In the genomic region with DNA sequence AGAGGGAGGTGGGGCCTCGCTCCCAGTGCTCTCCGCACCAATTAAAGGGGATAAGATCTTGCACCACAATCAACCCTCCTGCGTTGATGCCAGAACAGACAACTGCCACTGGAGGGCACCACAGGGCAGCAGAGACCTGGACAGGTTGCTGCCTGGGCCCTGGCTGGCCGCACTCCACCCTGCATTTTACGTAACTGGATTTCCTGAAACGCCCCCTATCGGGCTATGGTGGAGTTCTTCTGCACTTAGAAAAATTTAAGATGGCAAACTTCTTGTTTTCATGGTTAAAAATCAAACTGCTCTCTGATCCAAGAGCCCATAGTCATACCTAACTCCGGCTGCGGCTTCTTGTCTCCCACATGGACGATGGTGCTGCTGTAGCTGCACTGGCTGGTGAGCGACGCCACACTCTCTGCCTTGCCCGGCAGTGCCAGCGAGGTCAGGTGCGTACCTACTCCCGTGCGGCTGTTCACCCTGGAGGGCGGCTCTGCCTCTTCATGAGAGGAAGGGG, we compare ENCODE assay signal across 1 cellular context.
TF ChIP-seq lines count a peak whose summit lies in the region.

No MANE protein-coding gene starts in this region.

TF ChIP-seq in HepG2, 621 proteins besides CTCF, POLR2A, EP300 and RAD21 (continued from another document):
- TF ChIP-seq, protein P1, sequence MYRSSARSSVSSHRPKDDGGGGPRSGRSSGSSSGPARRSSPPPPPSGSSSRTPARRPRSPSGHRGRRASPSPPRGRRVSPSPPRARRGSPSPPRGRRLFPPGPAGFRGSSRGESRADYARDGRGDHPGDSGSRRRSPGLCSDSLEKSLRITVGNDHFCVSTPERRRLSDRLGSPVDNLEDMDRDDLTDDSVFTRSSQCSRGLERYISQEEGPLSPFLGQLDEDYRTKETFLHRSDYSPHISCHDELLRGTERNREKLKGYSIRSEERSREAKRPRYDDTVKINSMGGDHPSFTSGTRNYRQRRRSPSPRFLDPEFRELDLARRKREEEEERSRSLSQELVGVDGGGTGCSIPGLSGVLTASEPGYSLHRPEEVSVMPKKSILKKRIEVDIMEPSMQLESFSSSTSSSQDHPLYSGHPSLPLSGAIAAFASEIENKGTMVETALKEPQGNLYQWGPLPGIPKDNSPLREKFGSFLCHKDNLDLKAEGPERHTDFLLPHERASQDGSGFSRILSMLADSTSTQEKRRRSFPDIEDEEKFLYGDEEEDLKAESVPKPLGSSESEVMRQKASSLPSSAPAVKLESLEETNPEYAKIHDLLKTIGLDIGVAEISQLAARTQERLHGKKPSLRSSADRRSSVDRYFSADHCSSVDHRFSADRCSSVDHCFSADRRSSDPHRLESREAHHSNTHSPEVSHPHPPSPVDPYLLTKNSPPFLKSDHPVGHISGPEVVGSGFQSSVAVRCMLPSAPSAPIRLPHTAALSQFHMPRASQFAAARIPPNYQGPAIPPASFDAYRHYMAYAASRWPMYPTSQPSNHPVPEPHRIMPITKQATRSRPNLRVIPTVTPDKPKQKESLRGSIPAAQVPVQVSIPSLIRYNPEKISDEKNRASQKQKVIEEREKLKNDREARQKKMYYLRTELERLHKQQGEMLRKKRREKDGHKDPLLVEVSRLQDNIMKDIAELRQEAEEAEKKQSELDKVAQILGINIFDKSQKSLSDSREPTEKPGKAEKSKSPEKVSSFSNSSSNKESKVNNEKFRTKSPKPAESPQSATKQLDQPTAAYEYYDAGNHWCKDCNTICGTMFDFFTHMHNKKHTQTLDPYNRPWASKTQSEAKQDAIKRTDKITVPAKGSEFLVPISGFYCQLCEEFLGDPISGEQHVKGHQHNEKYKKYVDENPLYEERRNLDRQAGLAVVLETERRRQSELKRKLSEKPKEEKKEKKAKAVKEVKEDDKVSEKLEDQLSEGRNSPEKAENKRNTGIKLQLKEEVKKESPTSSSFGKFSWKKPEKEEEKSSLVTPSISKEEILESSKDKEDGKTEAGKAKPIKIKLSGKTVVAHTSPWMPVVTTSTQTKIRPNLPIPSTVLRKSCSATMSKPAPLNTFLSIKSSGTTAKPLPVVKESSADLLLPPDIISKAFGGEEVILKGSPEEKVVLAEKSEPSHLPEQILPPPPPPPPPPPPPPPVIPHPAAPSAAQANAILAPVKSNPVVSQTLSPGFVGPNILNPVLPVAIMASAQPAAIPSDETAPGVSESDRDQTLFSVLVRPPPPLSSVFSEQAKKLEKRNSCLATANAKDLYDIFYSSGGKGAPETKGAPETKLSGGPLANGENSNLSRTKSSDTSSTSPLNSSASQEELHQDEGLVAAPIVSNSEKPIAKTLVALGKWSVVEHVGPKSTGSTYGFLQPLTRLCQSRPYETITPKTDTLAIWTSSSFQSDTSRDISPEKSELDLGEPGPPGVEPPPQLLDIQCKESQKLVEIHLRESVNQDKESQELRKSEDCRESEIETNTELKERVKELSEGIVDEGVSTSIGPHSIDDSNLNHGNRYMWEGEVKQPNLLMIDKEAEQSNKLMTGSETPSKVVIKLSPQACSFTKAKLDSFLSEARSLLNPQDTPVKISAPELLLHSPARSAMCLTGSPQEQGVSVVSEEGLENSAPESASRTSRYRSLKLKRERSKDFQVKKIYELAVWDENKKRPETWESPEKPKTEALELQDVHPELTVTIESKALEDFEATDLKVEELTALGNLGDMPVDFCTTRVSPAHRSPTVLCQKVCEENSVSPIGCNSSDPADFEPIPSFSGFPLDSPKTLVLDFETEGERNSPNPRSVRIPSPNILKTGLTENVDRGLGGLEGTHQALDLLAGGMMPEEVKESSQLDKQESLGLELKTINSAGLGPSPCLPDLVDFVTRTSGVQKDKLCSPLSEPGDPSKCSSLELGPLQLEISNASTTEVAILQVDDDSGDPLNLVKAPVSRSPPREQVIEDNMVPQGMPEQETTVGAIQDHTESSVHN (CRISPR knock-in tag; IDR thresholded peaks at IDR 0.05) = no peak
- TF ChIP-seq SAFB2 (CRISPR knock-in tag; IDR thresholded peaks at IDR 0.05; ENCODE audit: borderline replicate concordance, low read depth) (no peak), GATAD2A (CRISPR knock-in tag; IDR thresholded peaks at IDR 0.05) (peak; percentile 83), TBX2 (CRISPR knock-in tag; IDR thresholded peaks at IDR 0.05; ENCODE audit: borderline replicate concordance) (peak; percentile 72), GPN1 (CRISPR knock-in tag; IDR thresholded peaks at IDR 0.05; ENCODE audit: borderline replicate concordance) (no peak)
- TF ChIP-seq, protein P2, sequence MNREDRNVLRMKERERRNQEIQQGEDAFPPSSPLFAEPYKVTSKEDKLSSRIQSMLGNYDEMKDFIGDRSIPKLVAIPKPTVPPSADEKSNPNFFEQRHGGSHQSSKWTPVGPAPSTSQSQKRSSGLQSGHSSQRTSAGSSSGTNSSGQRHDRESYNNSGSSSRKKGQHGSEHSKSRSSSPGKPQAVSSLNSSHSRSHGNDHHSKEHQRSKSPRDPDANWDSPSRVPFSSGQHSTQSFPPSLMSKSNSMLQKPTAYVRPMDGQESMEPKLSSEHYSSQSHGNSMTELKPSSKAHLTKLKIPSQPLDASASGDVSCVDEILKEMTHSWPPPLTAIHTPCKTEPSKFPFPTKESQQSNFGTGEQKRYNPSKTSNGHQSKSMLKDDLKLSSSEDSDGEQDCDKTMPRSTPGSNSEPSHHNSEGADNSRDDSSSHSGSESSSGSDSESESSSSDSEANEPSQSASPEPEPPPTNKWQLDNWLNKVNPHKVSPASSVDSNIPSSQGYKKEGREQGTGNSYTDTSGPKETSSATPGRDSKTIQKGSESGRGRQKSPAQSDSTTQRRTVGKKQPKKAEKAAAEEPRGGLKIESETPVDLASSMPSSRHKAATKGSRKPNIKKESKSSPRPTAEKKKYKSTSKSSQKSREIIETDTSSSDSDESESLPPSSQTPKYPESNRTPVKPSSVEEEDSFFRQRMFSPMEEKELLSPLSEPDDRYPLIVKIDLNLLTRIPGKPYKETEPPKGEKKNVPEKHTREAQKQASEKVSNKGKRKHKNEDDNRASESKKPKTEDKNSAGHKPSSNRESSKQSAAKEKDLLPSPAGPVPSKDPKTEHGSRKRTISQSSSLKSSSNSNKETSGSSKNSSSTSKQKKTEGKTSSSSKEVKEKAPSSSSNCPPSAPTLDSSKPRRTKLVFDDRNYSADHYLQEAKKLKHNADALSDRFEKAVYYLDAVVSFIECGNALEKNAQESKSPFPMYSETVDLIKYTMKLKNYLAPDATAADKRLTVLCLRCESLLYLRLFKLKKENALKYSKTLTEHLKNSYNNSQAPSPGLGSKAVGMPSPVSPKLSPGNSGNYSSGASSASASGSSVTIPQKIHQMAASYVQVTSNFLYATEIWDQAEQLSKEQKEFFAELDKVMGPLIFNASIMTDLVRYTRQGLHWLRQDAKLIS (CRISPR knock-in tag; IDR thresholded peaks at IDR 0.05) = 0 out of 2 replicates have a peak, but pooled peaks have one; percentile 41
